In the genomic region with DNA sequence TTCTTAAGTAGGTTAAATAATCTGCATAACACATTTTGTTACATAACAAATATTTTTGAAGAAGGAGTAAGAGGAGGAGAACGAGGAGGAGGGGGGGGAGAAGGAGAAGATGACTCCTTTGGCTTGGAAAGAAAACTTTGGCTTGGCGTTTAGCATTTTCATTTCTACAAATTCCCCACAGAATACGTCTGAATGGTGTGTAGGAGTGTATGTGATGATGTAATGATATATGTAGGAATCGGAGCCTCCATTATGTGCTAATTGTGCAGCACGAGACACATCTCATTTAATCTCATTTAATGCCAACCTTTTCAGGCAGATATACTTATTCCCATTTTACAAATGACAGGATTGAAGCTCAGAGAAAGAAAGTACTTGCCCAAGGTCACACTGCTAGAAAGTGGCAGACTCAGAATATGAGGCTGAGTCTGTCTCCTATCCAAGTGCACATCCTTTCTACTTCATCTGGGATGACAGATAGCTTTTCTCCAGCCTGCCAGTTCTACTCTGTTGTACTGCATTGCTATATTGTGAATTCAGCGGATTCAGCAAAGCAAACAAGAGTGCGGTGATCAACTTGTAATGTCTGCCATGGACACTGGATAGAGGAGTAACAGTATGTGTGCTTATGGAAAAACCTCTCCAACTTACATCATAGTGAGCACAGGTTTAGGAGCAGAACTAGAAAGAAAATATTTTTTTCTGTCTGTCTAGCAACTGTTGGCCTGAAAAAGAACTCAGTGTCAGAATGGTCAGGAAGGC, we compare ENCODE assay signal across 15 cellular contexts. TPM values are rescaled to one million over a fixed set of nuclear protein-coding genes. Genes with fewer than 3 reads are reported as not detected.
DNase-seq lines count a peak whose midpoint lies in the region; ATAC-seq and TF ChIP-seq lines count a peak whose summit lies in the region.
"Had no signal": no experiment of that assay in that cellular context is flagged by ENCODE, and none has a peak within 500 bp of the region (broad histone marks: within the 10 kb centered on the region; RNA-seq: fewer than 3 reads in every experiment).

No MANE protein-coding gene starts in this region.

- POLR2A ChIA-PET in naive thymus-derived CD4-positive, alpha-beta T cell (lab: Charles Lee): interaction anchor here (0.7 kb wide), 2 partner anchors 62 to 79 kb away, joined by 3 read pairs; no protein-coding TSS in a partner anchor

- no peak overlapping the region for H3K4me3 ChIP-seq in fibroblast of mammary gland (ENCODE audit: control insufficient read depth, low read depth, low read length)
- H3K4me3 ChIP-seq in naive thymus-derived CD4-positive, alpha-beta T cell (ENCODE audit: low read length): no peak overlapping the region
- no peak overlapping the region for H3K4me3 ChIP-seq in upper lobe of left lung
- H3K4me3 ChIP-seq: SJSA1 had no signal

- H3K4me3 Mint-ChIP-seq in naive thymus-derived CD4-positive, alpha-beta T cell: peak overlapping the region in 1 of 10 donors; percentile 47
- H3K4me3 Mint-ChIP-seq: nephron progenitor cell had no signal

- WGBS in upper lobe of left lung, 2 donors: 66 to 81% methylated on average over 7 of the region's 7 CpGs

- intact Hi-C loops in naive thymus-derived CD4-positive, alpha-beta T cell (cut with micrococcal nuclease): no loop called here

- H3K27me3 ChIP-seq in naive thymus-derived CD4-positive, alpha-beta T cell (ENCODE audit: control insufficient read depth in 2 of 2, insufficient read depth in 2 of 2, low read length in 2 of 2): no peaks in the 10 kb centered on the region
- H3K27me3 ChIP-seq in upper lobe of left lung: no peaks in the 10 kb centered on the region
- H3K27me3 ChIP-seq: SJSA1 had no signal

- H3K27ac ChIP-seq in naive thymus-derived CD4-positive, alpha-beta T cell (ENCODE audit: low read depth, low read length): no peak overlapping the region
- H3K27ac ChIP-seq in upper lobe of left lung: peak overlapping the region; percentile 83 to 87 (median 84)
- H3K27ac ChIP-seq: SJSA1 had no signal

- peaks cover 0 to 2% (median 0%) of the 10 kb centered on the region in 11 donors for H3K9me3 Mint-ChIP-seq in naive thymus-derived CD4-positive, alpha-beta T cell
- H3K9me3 Mint-ChIP-seq: nephron progenitor cell had no signal

- CTCF ChIA-PET in naive thymus-derived CD4-positive, alpha-beta T cell (lab: Charles Lee): interaction anchor here (0.6 to 1.2 kb wide), 3 partner anchors 19 to 130 kb away, joined by 3 read pairs; no protein-coding TSS in a partner anchor

- no peaks in the 10 kb centered on the region for H3K36me3 ChIP-seq in naive thymus-derived CD4-positive, alpha-beta T cell (ENCODE audit: control insufficient read depth in 2 of 3, insufficient read depth in 3 of 3, low read length in 3 of 3)
- no peaks in the 10 kb centered on the region for H3K36me3 ChIP-seq in upper lobe of left lung
- H3K36me3 ChIP-seq: SJSA1 had no signal

- DNase-seq in DMS53 (lab: John Stamatoyannopoulos, UW): peak; percentile 60
- DNase-seq in DMS53 treated with DMSO at 0.1 percent for 48 hours (lab: John Stamatoyannopoulos, UW; ENCODE audit: unreplicated experiment): no peak
- peak; percentile 69 for DNase-seq in fibroblast of mammary gland (ENCODE audit: low read depth)
- DNase-seq in naive thymus-derived CD4-positive, alpha-beta T cell: no peak
- no peak for DNase-seq in upper lobe of left lung
- DNase-seq in hepatic stellate cell (ENCODE audit: low spot score): no peak
- DNase-seq in DMS153 treated with DMSO at 0.1 percent for 48 hours (lab: John Stamatoyannopoulos, UW; ENCODE audit: unreplicated experiment): no peak
- DNase-seq: activated CD4-positive, alpha-beta T cell treated with anti-CD3 and anti-CD28 coated beads, Interleukin-2, amount 50 U/mL, for 4 hours; GF-D8; NCI-H1436 treated with DMSO at 0.1 percent for 48 hours; nephron progenitor cell had no signal

- no peak for TF ChIP-seq EP300 in upper lobe of left lung (IDR thresholded peaks at IDR 0.05)

- peak overlapping the region in 5 of 9 donors; percentile 24 to 92 (median 38) for H3K27ac Mint-ChIP-seq in naive thymus-derived CD4-positive, alpha-beta T cell
- H3K27ac Mint-ChIP-seq: nephron progenitor cell had no signal

- H3K36me3 Mint-ChIP-seq in naive thymus-derived CD4-positive, alpha-beta T cell: no peaks in the 10 kb centered on the region

- no peak for TF ChIP-seq CTCF in fibroblast of mammary gland (conservative IDR thresholded peaks at IDR 0.05; ENCODE audit: control insufficient read depth, insufficient read depth, low read depth, low read length)
- no peak for TF ChIP-seq CTCF in upper lobe of left lung (IDR thresholded peaks at IDR 0.05)

- TF ChIP-seq POLR2A in upper lobe of left lung (IDR thresholded peaks at IDR 0.05): no peak

- no peak for ATAC-seq in naive thymus-derived CD4-positive, alpha-beta T cell
- peak in 1 of 2 donors; percentile 28 for ATAC-seq in upper lobe of left lung (ENCODE audit: low FRiP score in 2 of 2)
- no peak for ATAC-seq in HG02571 (IDR thresholded peaks at IDR 0.05; ENCODE audit: unreplicated experiment)
- ATAC-seq: HCT116 had no signal

- no peaks in the 10 kb centered on the region for H3K9me3 ChIP-seq in naive thymus-derived CD4-positive, alpha-beta T cell (ENCODE audit: control insufficient read depth in 2 of 3, low read length in 3 of 3)
- no peaks in the 10 kb centered on the region for H3K9me3 ChIP-seq in upper lobe of left lung
- H3K9me3 ChIP-seq: SJSA1 had no signal

- H3K4me1 Mint-ChIP-seq in naive thymus-derived CD4-positive, alpha-beta T cell: peaks cover 6 to 49% (median 33%) of the 10 kb centered on the region in 7 donors

- peaks cover 0 to 12% (median 0%) of the 10 kb centered on the region in 5 donors for H3K27me3 Mint-ChIP-seq in naive thymus-derived CD4-positive, alpha-beta T cell

- peaks cover 12 to 21% of the 10 kb centered on the region in 2 donors for H3K4me1 ChIP-seq in naive thymus-derived CD4-positive, alpha-beta T cell (ENCODE audit: control insufficient read depth in 2 of 2, insufficient read depth in 2 of 2, low read length in 2 of 2)
- H3K4me1 ChIP-seq in upper lobe of left lung: peaks cover 32 to 47% (median 39%) of the 10 kb centered on the region in 4 donors

RNA-seq across cellular contexts. Expression of gene SLC47A2, which starts 10.4 kb away (rescaled TPM):
- total RNA-seq in naive thymus-derived CD4-positive, alpha-beta T cell: not detected
- polyA plus RNA-seq in naive thymus-derived CD4-positive, alpha-beta T cell: not detected
- total RNA-seq in upper lobe of left lung: under 1 TPM in 1 of 6 donors, not detected in 5; 0.09 TPM
- total RNA-seq: glomerular endothelial cell, SJSA1 had no signal

RNA-seq across cellular contexts. Expression of gene ALDH3A1, which starts 21.3 kb away (rescaled TPM):
- total RNA-seq in naive thymus-derived CD4-positive, alpha-beta T cell: under 1 TPM in 1 of 5 experiments, not detected in 4; 0.61 TPM
- polyA plus RNA-seq in naive thymus-derived CD4-positive, alpha-beta T cell: not detected
- 10 to 100 TPM in 3 of 6 donors, 1 to 10 TPM in 3; 2.4 to 72.8 (median 9.1) TPM for total RNA-seq in upper lobe of left lung
- total RNA-seq: glomerular endothelial cell, SJSA1 had no signal

Comparison
In these comparisons a context has a peak if more than half of its experiments do, and no peak if none do; other contexts are left out.
1. DNase-seq: peak in DMS53 (single experiment) and fibroblast of mammary gland (single experiment); none in DMS53 treated with DMSO at 0.1 percent for 48 hours (single experiment), naive thymus-derived CD4-positive, alpha-beta T cell (0 of 9), upper lobe of left lung (0 of 2), hepatic stellate cell (single experiment) and DMS153 treated with DMSO at 0.1 percent for 48 hours (single experiment).